Comparison of ENCODE assay signal across 8 cellular contexts in the genomic region with DNA sequence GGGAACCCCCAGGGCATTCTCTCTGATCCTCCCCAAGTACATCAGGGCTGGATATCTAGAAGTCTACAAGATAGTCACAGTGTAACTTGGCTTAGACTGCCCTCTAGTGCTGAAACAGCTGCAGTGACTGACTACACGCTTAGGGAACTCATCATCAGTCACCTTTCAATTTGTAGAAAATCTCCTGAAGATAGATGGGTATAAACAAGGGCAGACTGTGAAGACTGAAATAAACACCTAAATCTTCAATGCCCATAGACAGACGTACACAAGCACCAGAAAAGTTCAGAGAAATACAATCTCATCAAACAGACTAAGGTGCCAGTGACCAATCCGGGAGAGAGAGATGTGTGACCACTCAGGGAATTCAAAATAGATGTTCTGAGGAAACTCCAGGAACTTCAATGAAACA. TPM values are rescaled to one million over a fixed set of nuclear protein-coding genes. Genes with fewer than 3 reads are reported as not detected.
DNase-seq lines count a peak whose midpoint lies in the region; FAIRE-seq and TF ChIP-seq lines count a peak whose summit lies in the region.

No MANE protein-coding gene starts in this region.

- peaks cover 12% of the 10 kb centered on the region for H3K4me1 ChIP-seq in adipocyte (ENCODE audit: control insufficient read depth, insufficient read depth, low read length)
- peaks cover 0 to 22% of the 10 kb centered on the region in 2 donors for H3K4me1 ChIP-seq in right atrium auricular region
- no peaks in the 10 kb centered on the region for H3K4me1 ChIP-seq in small intestine (ENCODE audit: control insufficient read depth in 2 of 2, insufficient read depth in 1 of 2, low read depth in 1 of 2, low read length in 1 of 2)

- H3K27ac ChIP-seq in right atrium auricular region: no peak overlapping the region
- H3K27ac ChIP-seq in small intestine (ENCODE audit: low read depth in 1 of 2, low read length in 1 of 2): no peak overlapping the region

- TF ChIP-seq CTCF in GM20000 (IDR thresholded peaks at IDR 0.05; ENCODE audit: extremely low read depth, missing control alignments) (peak; percentile 33), right atrium auricular region (IDR thresholded peaks at IDR 0.05) (peak; percentile 60 to 85)

- H3K27me3 ChIP-seq in adipocyte (replicated peaks; ENCODE audit: control insufficient read depth, insufficient read depth, low read length): no peaks in the 10 kb centered on the region
- H3K27me3 ChIP-seq in right atrium auricular region: no peaks in the 10 kb centered on the region
- no peaks in the 10 kb centered on the region for H3K27me3 ChIP-seq in small intestine (ENCODE audit: control insufficient read depth in 2 of 2, insufficient read depth in 2 of 2, low read length in 2 of 2)

- H3K36me3 ChIP-seq in adipocyte (ENCODE audit: control insufficient read depth, insufficient read depth, low read length, severe bottlenecking): peaks cover 23% of the 10 kb centered on the region
- no peaks in the 10 kb centered on the region for H3K36me3 ChIP-seq in right atrium auricular region
- H3K36me3 ChIP-seq in small intestine (ENCODE audit: control insufficient read depth in 2 of 2, insufficient read depth in 2 of 2, low read length in 2 of 2): peaks cover 2 to 7% of the 10 kb centered on the region in 2 donors

- no peaks in the 10 kb centered on the region for H3K9me3 ChIP-seq in adipocyte (ENCODE audit: control insufficient read depth, low read length)
- no peaks in the 10 kb centered on the region for H3K9me3 ChIP-seq in right atrium auricular region
- H3K9me3 ChIP-seq in small intestine (ENCODE audit: control insufficient read depth, low read depth): no peaks in the 10 kb centered on the region

- in situ Hi-C loops in KBM-7 (cut with MboI; ENCODE audit: low pct_unique_long_range_greater_than_20kb, low sequenced_read_pairs): loop anchor here (25.0 kb wide), 1 partner anchor 681 kb away; the partner anchor contains the start of gene NEK2

- DNase-seq in DMS 273 (lab: John Stamatoyannopoulos, UW; ENCODE audit: unreplicated experiment) (peak; percentile 83), GM20000 (ENCODE audit: low spot score) (peak; percentile 54), KBM-7 (peak; percentile 74), SHP77 treated with DMSO at 0.1 percent for 48 hours (lab: John Stamatoyannopoulos, UW) (peak; percentile 33), adipocyte (ENCODE audit: low read depth) (peak; percentile 89), right atrium auricular region (ENCODE audit: low spot score) (no peak), small intestine (peak; percentile 77), cerebellum (ENCODE audit: low spot score) (no peak)

- H3K4me3 ChIP-seq in adipocyte (ENCODE audit: low read length) (no peak overlapping the region), right atrium auricular region (no peak overlapping the region), small intestine (ENCODE audit: low read depth in 1 of 2, low read length in 2 of 2) (no peak overlapping the region)

- H3K9ac ChIP-seq in adipocyte (ENCODE audit: low read length): no peak overlapping the region

- no peak for FAIRE-seq in small intestine (lab: Jason Lieb, UNC)

- WGBS in small intestine, 3 donors: 69 to 74% (median 74%) methylated on average over 3 of the region's 3 CpGs

RNA-seq across cellular contexts. Expression of gene PACC1, which starts 46.6 kb away (rescaled TPM):
- total RNA-seq in right atrium auricular region (1 to 10 TPM; 2.2 to 3.6 TPM), cerebellum (17.2 TPM)
- polyA plus RNA-seq in small intestine: 1 to 10 TPM in 2 of 3 donors, under 1 TPM in 1; 0.67 to 4.1 (median 1.1) TPM

Comparison
In these comparisons a context has a peak if more than half of its experiments do, and no peak if none do; other contexts are left out.
1. DNase-seq: peak in DMS 273 (single experiment), GM20000 (single experiment), KBM-7 (single experiment), SHP77 treated with DMSO at 0.1 percent for 48 hours (single experiment), adipocyte (single experiment) and small intestine (single experiment); none in right atrium auricular region (single experiment) and cerebellum (single experiment).